ENCODE assay signal across 1 cellular context in genomic region chr6:134077301-134077700, GRCh38.
TF ChIP-seq lines count a peak whose summit lies in the region.

No MANE protein-coding gene starts in this region.

TF ChIP-seq in K562, 482 proteins besides CTCF, POLR2A, EP300 and RAD21 (continued from another document and continues in another):
- TF ChIP-seq E2F6 (IDR thresholded peaks at IDR 0.05; ENCODE audit: borderline replicate concordance in 1 of 2, extremely low read depth in 1 of 2, insufficient read depth in 1 of 2, insufficient read length in 1 of 2, low read depth in 1 of 2, low read length in 1 of 2, poor library complexity in 1 of 2, severe bottlenecking in 1 of 2) (no peak), CREB3L1 (IDR thresholded peaks at IDR 0.05; ENCODE audit: borderline replicate concordance, low read depth) (no peak), RBFOX2 (IDR thresholded peaks at IDR 0.05; ENCODE audit: low read depth, low read length) (no peak), JUNB (CRISPR knock-in tag; conservative IDR thresholded peaks at IDR 0.05) (peak; percentile 63; the same call in 1 of the 2 replicates), ATF1 (CRISPR knock-in tag; IDR thresholded peaks at IDR 0.05) (no peak), ATF1 (tag; IDR thresholded peaks at IDR 0.05) (peak; percentile 26; the same call in 1 of the 2 replicates), NFE2 (IDR thresholded peaks at IDR 0.05; ENCODE audit: low read depth) (peak; percentile 55), TAF15 (IDR thresholded peaks at IDR 0.05; ENCODE audit: low read depth, low read length) (no peak), PBX2 (CRISPR knock-in tag; IDR thresholded peaks at IDR 0.05; ENCODE audit: low read depth) (no peak), PBX2 (tag; conservative IDR thresholded peaks at IDR 0.05; ENCODE audit: low read depth) (peak; percentile 77), FOSL1 (tag; conservative IDR thresholded peaks at IDR 0.05) (peak; percentile 97), SRF (CRISPR knock-in tag; IDR thresholded peaks at IDR 0.05) (no peak), SMAD2 (IDR thresholded peaks at IDR 0.05; ENCODE audit: low read depth, low read length) (no peak), ARID1B (IDR thresholded peaks at IDR 0.05) (peak; percentile 82), BRF2 (IDR thresholded peaks at IDR 0.05; ENCODE audit: borderline replicate concordance, insufficient read depth, insufficient read length) (no peak), ZNF75A (CRISPR knock-in tag; IDR thresholded peaks at IDR 0.05) (no peak), ZBTB26 (CRISPR knock-in tag; IDR thresholded peaks at IDR 0.05) (no peak), ASH1L (IDR thresholded peaks at IDR 0.05; ENCODE audit: borderline replicate concordance, low read depth, partially characterized antibody) (no peak), ZNF165 (CRISPR knock-in tag; IDR thresholded peaks at IDR 0.05; ENCODE audit: borderline replicate concordance) (no peak), NFXL1 (CRISPR knock-in tag; IDR thresholded peaks at IDR 0.05) (no peak), DEAF1 (CRISPR knock-in tag; IDR thresholded peaks at IDR 0.05) (no peak), ZNF280A (IDR thresholded peaks at IDR 0.05; ENCODE audit: low read depth, partially characterized antibody) (no peak), MCM3 (IDR thresholded peaks at IDR 0.05) (no peak), RAD51 (IDR thresholded peaks at IDR 0.05; ENCODE audit: borderline replicate concordance, low read depth) (no peak), TAF7 (tag; IDR thresholded peaks at IDR 0.05) (no peak), MIER1 (IDR thresholded peaks at IDR 0.05; ENCODE audit: low read depth) (no peak), LEF1 (IDR thresholded peaks at IDR 0.05) (0 out of 2 replicates have a peak, but pooled peaks have one; percentile 52), L3MBTL2 (IDR thresholded peaks at IDR 0.05) (no peak), KLF10 (CRISPR knock-in tag; IDR thresholded peaks at IDR 0.05) (no peak), SPI1 (IDR thresholded peaks at IDR 0.05; ENCODE audit: borderline replicate concordance, low read depth, low read length) (peak; percentile 83), HMGN3 (IDR thresholded peaks at IDR 0.05; ENCODE audit: borderline replicate concordance, extremely low read depth, insufficient read length, low read depth, low read length) (no peak), GATAD2B (IDR thresholded peaks at IDR 0.05; ENCODE audit: borderline replicate concordance) (peak; percentile 38; the same call in 1 of the 2 replicates), ATF3 (IDR thresholded peaks at IDR 0.05) (peak; percentile 91), ATF3 (CRISPR knock-in tag; conservative IDR thresholded peaks at IDR 0.05) (no peak), HNRNPK (IDR thresholded peaks at IDR 0.05; ENCODE audit: low read depth, low read length, poor library complexity, severe bottlenecking) (no peak), HCFC1 (IDR thresholded peaks at IDR 0.05; ENCODE audit: low read depth, low read length) (no peak), ZMIZ1 (IDR thresholded peaks at IDR 0.05; ENCODE audit: low read depth in 2 of 2, low read length in 2 of 2) (no peak), C11orf30 (IDR thresholded peaks at IDR 0.05; ENCODE audit: low read depth) (peak; percentile 63), MTA2 (IDR thresholded peaks at IDR 0.05; ENCODE audit: low read depth) (no peak), CGGBP1 (CRISPR knock-in tag; IDR thresholded peaks at IDR 0.05) (no peak), KAT8 (IDR thresholded peaks at IDR 0.05; ENCODE audit: low read depth) (no peak), CLOCK (CRISPR knock-in tag; IDR thresholded peaks at IDR 0.05; ENCODE audit: borderline replicate concordance) (no peak), NFIX (CRISPR knock-in tag; IDR thresholded peaks at IDR 0.05; ENCODE audit: low read depth) (no peak), ZNF140 (CRISPR knock-in tag; IDR thresholded peaks at IDR 0.05) (no peak), GTF2A2 (tag; IDR thresholded peaks at IDR 0.05) (no peak), ID3 (CRISPR knock-in tag; IDR thresholded peaks at IDR 0.05) (no peak), ID3 (tag; IDR thresholded peaks at IDR 0.05) (no peak), ZNF76 (CRISPR knock-in tag; IDR thresholded peaks at IDR 0.05; ENCODE audit: borderline replicate concordance) (no peak), ZNF316 (IDR thresholded peaks at IDR 0.05) (peak; percentile 63)
